ENCODE assay signal across 20 cellular contexts in genomic region chr1:6730889-6731288, GRCh38. TPM values are rescaled to one million over a fixed set of nuclear protein-coding genes. Genes with fewer than 3 reads are reported as not detected.
DNase-seq lines count a peak whose midpoint lies in the region; ATAC-seq, FAIRE-seq and TF ChIP-seq lines count a peak whose summit lies in the region.
"Had no signal": no experiment of that assay in that cellular context is flagged by ENCODE, and none has a peak within 500 bp of the region (broad histone marks: within the 10 kb centered on the region; RNA-seq: fewer than 3 reads in every experiment).

No MANE protein-coding gene starts in this region.

- no peak for TF ChIP-seq CTCF in GM23338 (conservative IDR thresholded peaks at IDR 0.05; ENCODE audit: low read depth in 2 of 2)
- TF ChIP-seq CTCF in coronary artery (IDR thresholded peaks at IDR 0.05), result no peak

- peaks cover 15% of the 10 kb centered on the region for H3K27me3 Mint-ChIP-seq in GM23338 (ENCODE audit: insufficient read depth, low read depth, poor library complexity)

- 22 to 66% (median 31%) methylated on average over 6 of the region's 6 CpGs for WGBS in small intestine, 3 donors

- H3K4me3 ChIP-seq in GM23338, result no peak overlapping the region
- H3K4me3 ChIP-seq in small intestine (ENCODE audit: low read depth in 1 of 2, low read length in 2 of 2), result no peak overlapping the region
- H3K4me3 ChIP-seq in coronary artery, result no peak overlapping the region

- H3K27ac ChIP-seq in GM23338 (ENCODE audit: low read depth), result no peak overlapping the region
- no peak overlapping the region for H3K27ac ChIP-seq in small intestine (ENCODE audit: low read depth in 1 of 2, low read length in 1 of 2)
- H3K27ac ChIP-seq in coronary artery, result no peak overlapping the region
- H3K27ac ChIP-seq: C4-2B had no signal

- peaks cover 18% of the 10 kb centered on the region for H3K4me1 Mint-ChIP-seq in GM23338

- DNase-seq in GM23338 (ENCODE audit: low spot score) (no peak), left colon (no peak), small intestine (peak; percentile 21), NCI-H82 treated with DMSO at 0.1 percent for 48 hours (lab: John Stamatoyannopoulos, UW; ENCODE audit: unreplicated experiment) (no peak), coronary artery (ENCODE audit: low spot score) (no peak), Ammon's horn (ENCODE audit: low spot score) (no peak)
- DNase-seq in activated CD4-positive, CD25-positive, alpha-beta regulatory T cell (lab: John Stamatoyannopoulos, UW), result no peak
- DNase-seq: ACHN; Caco-2; CD4-positive, alpha-beta T cell; GDM1; GOT3 had no signal

- FAIRE-seq in A204.1 (lab: Jason Lieb, UNC), result peak; percentile 25
- no peak for FAIRE-seq in small intestine (lab: Jason Lieb, UNC)
- FAIRE-seq: D721Med, GM12892, GM18507, HepG2 had no signal

- no peak overlapping the region for H3K4me3 Mint-ChIP-seq in GM23338
- H3K4me3 Mint-ChIP-seq: CD4-positive, alpha-beta T cell; IgD-negative memory B cell had no signal

- H3K79me2 ChIP-seq in GM23338 (replicated peaks; ENCODE audit: insufficient read depth), result no peaks in the 10 kb centered on the region

- H3K27ac Mint-ChIP-seq in GM23338, result no peak overlapping the region
- H3K27ac Mint-ChIP-seq: CD4-positive, alpha-beta T cell; H9; IgD-negative memory B cell had no signal

- peak overlapping the region; percentile 80 for H2AFZ ChIP-seq in GM23338

- no peaks in the 10 kb centered on the region for H3K9me3 ChIP-seq in small intestine (ENCODE audit: control insufficient read depth, low read depth)
- H3K9me3 ChIP-seq: Caco-2 had no signal

- no peaks in the 10 kb centered on the region for H4K20me1 ChIP-seq in GM23338 (replicated peaks; ENCODE audit: insufficient read depth)

- no peaks in the 10 kb centered on the region; the same call in 2 of the 3 replicates for H3K36me3 Mint-ChIP-seq in GM23338 (ENCODE audit: low read depth)
- H3K36me3 Mint-ChIP-seq: IgD-negative memory B cell had no signal

- H3K9me2 ChIP-seq in GM23338 (ENCODE audit: insufficient read depth), result no peaks in the 10 kb centered on the region

- H3K4me1 ChIP-seq in GM23338 (ENCODE audit: insufficient read depth), result peaks cover 11% of the 10 kb centered on the region; the same call in 1 of the 2 replicates
- no peaks in the 10 kb centered on the region for H3K4me1 ChIP-seq in small intestine (ENCODE audit: control insufficient read depth in 2 of 2, insufficient read depth in 1 of 2, low read depth in 1 of 2, low read length in 1 of 2)
- H3K4me1 ChIP-seq: Caco-2 had no signal

- no peaks in the 10 kb centered on the region; the same call in 2 of the 3 replicates for H3K9me3 Mint-ChIP-seq in GM23338
- H3K9me3 Mint-ChIP-seq: CD4-positive, alpha-beta T cell; H9; IgD-negative memory B cell had no signal

- intact Hi-C loops in left colon (cut with DNase I, micrococcal nuclease), result no loop called here

- H3K36me3 ChIP-seq in GM23338 (ENCODE audit: insufficient read depth) (no peaks in the 10 kb centered on the region), small intestine (ENCODE audit: control insufficient read depth in 2 of 2, insufficient read depth in 2 of 2, low read length in 2 of 2) (no peaks in the 10 kb centered on the region)

- peak overlapping the region; percentile 28 for H3K4me2 ChIP-seq in GM23338

- H3F3A ChIP-seq in GM23338 (replicated peaks; ENCODE audit: low read depth), result 0 out of 2 replicates have a peak, but pooled peaks cover 2% of the 10 kb centered on the region

- no peaks in the 10 kb centered on the region for H3K27me3 ChIP-seq in GM23338 (ENCODE audit: insufficient read depth)
- no peaks in the 10 kb centered on the region for H3K27me3 ChIP-seq in small intestine (ENCODE audit: control insufficient read depth in 2 of 2, insufficient read depth in 2 of 2, low read length in 2 of 2)

- ATAC-seq in GM23338 (no peak), left colon (peak; percentile 98)
- ATAC-seq: HepG2 had no signal

TF ChIP-seq in GM23338, 12 proteins besides CTCF, POLR2A, EP300 and RAD21 (continues in another document):
- TF ChIP-seq ETS1 (IDR thresholded peaks at IDR 0.05) (no peak), CREB1 (CRISPR knock-in tag; IDR thresholded peaks at IDR 0.05; ENCODE audit: low read depth) (no peak), ZNF114 (CRISPR knock-in tag; IDR thresholded peaks at IDR 0.05) (no peak), ZNF331 (CRISPR knock-in tag; IDR thresholded peaks at IDR 0.05; ENCODE audit: low read depth) (no peak), ZNF462 (CRISPR knock-in tag; IDR thresholded peaks at IDR 0.05) (no peak), NANOG (IDR thresholded peaks at IDR 0.05; ENCODE audit: borderline replicate concordance) (no peak), POLR2AphosphoS5 (IDR thresholded peaks at IDR 0.05; ENCODE audit: low read depth) (no peak), JUNB (IDR thresholded peaks at IDR 0.05; ENCODE audit: unreplicated experiment) (no peak), EZH2phosphoT487 (IDR thresholded peaks at IDR 0.05; ENCODE audit: unreplicated experiment) (no peak), EZH2 (IDR thresholded peaks at IDR 0.05; ENCODE audit: low read depth, unreplicated experiment) (no peak)

RNA-seq across cellular contexts. Expression of gene DNAJC11, which starts 29.3 kb away (rescaled TPM):
- total RNA-seq in GM23338 (2014; rRNA removed; shearing (Covaris generic)), result 67.2 and 69.8 TPM in 2 replicates
- polyA plus RNA-seq in GM23338 (2016; fragmentation: Nextera tagmentation; extraction: Ambion mirVana) (48.4 and 51.7 TPM in 2 replicates), small intestine (10 to 100 TPM; 37.8 to 52.6 (median 42.7) TPM)
- 100 to 1,000 TPM in 1 of 2 donors, 10 to 100 TPM in 1; 78.0 to 101 TPM for total RNA-seq in left colon

RNA-seq across cellular contexts. Expression of gene CAMTA1, which starts 54.4 kb away (rescaled TPM):
- total RNA-seq in GM23338 (2014; rRNA removed; shearing (Covaris generic)), result 115 and 119 TPM in 2 replicates
- polyA plus RNA-seq in GM23338 (2016; fragmentation: Nextera tagmentation; extraction: Ambion mirVana) (519 and 580 TPM in 2 replicates), small intestine (100 to 1,000 TPM; 122 to 177 (median 172) TPM)
- 10 to 100 TPM; 76.6 to 85.8 TPM for total RNA-seq in left colon
